In the genomic region with DNA sequence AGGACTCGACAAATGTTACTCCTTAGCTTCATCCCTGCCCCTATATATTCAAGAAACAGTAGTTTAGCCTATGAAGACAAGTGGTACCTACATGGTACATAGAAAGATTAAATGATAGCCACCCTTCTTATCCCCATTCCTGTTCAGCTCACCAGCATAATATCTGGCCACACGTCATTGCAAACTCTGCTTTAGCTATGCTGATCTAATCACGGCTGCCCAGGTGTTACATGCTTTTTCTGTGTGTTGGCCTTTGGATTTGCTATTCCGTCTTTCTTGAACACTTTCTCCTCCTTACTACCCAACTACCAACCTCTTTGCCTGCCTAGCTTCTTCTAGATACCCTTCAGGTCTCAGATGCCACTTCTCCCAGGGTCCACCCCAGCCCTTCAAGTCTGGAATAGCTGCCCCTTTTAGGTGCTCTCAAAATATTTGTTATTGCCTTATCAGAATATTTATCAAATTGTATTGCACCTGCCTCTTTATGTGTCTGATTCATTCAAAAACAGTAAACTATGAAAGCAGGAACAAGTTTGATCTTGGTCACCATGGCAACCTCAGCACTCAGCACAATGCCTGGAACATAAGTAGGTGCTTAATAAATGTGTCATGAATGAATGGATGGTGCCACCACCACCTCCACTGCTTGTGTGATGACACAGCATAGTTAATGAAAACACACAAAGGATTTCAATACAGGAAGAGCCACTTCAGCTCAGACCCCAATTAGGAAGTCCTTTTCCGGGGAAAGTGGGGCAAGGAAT, we compare ENCODE assay signal across 1 cellular context.
TF ChIP-seq lines count a peak whose summit lies in the region.

No MANE protein-coding gene starts in this region.

TF ChIP-seq in GM23338, 12 proteins besides CTCF, POLR2A, EP300 and RAD21 (continued from another document):
- TF ChIP-seq, protein P1, sequence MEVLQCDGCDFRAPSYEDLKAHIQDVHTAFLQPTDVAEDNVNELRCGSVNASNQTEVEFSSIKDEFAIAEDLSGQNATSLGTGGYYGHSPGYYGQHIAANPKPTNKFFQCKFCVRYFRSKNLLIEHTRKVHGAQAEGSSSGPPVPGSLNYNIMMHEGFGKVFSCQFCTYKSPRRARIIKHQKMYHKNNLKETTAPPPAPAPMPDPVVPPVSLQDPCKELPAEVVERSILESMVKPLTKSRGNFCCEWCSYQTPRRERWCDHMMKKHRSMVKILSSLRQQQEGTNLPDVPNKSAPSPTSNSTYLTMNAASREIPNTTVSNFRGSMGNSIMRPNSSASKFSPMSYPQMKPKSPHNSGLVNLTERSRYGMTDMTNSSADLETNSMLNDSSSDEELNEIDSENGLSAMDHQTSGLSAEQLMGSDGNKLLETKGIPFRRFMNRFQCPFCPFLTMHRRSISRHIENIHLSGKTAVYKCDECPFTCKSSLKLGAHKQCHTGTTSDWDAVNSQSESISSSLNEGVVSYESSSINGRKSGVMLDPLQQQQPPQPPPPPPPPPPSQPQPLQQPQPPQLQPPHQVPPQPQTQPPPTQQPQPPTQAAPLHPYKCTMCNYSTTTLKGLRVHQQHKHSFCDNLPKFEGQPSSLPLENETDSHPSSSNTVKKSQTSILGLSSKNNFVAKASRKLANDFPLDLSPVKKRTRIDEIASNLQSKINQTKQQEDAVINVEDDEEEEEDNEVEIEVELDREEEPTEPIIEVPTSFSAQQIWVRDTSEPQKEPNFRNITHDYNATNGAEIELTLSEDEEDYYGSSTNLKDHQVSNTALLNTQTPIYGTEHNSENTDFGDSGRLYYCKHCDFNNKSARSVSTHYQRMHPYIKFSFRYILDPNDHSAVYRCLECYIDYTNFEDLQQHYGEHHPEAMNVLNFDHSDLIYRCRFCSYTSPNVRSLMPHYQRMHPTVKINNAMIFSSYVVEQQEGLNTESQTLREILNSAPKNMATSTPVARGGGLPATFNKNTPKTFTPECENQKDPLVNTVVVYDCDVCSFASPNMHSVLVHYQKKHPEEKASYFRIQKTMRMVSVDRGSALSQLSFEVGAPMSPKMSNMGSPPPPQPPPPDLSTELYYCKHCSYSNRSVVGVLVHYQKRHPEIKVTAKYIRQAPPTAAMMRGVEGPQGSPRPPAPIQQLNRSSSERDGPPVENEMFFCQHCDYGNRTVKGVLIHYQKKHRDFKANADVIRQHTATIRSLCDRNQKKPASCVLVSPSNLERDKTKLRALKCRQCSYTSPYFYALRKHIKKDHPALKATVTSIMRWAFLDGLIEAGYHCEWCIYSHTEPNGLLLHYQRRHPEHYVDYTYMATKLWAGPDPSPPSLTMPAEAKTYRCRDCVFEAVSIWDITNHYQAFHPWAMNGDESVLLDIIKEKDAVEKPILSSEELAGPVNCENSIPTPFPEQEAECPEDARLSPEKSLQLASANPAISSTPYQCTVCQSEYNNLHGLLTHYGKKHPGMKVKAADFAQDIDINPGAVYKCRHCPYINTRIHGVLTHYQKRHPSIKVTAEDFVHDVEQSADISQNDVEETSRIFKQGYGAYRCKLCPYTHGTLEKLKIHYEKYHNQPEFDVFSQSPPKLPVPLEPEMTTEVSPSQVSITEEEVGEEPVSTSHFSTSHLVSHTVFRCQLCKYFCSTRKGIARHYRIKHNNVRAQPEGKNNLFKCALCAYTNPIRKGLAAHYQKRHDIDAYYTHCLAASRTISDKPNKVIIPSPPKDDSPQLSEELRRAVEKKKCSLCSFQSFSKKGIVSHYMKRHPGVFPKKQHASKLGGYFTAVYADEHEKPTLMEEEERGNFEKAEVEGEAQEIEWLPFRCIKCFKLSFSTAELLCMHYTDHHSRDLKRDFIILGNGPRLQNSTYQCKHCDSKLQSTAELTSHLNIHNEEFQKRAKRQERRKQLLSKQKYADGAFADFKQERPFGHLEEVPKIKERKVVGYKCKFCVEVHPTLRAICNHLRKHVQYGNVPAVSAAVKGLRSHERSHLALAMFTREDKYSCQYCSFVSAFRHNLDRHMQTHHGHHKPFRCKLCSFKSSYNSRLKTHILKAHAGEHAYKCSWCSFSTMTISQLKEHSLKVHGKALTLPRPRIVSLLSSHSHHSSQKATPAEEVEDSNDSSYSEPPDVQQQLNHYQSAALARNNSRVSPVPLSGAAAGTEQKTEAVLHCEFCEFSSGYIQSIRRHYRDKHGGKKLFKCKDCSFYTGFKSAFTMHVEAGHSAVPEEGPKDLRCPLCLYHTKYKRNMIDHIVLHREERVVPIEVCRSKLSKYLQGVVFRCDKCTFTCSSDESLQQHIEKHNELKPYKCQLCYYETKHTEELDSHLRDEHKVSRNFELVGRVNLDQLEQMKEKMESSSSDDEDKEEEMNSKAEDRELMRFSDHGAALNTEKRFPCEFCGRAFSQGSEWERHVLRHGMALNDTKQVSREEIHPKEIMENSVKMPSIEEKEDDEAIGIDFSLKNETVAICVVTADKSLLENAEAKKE (CRISPR knock-in tag; IDR thresholded peaks at IDR 0.05): no peak
- no peak for TF ChIP-seq ZNF114 (CRISPR knock-in tag; IDR thresholded peaks at IDR 0.05)
- TF ChIP-seq, protein P2, sequence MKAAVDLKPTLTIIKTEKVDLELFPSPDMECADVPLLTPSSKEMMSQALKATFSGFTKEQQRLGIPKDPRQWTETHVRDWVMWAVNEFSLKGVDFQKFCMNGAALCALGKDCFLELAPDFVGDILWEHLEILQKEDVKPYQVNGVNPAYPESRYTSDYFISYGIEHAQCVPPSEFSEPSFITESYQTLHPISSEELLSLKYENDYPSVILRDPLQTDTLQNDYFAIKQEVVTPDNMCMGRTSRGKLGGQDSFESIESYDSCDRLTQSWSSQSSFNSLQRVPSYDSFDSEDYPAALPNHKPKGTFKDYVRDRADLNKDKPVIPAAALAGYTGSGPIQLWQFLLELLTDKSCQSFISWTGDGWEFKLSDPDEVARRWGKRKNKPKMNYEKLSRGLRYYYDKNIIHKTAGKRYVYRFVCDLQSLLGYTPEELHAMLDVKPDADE (IDR thresholded peaks at IDR 0.05): no peak
- TF ChIP-seq, protein P3, sequence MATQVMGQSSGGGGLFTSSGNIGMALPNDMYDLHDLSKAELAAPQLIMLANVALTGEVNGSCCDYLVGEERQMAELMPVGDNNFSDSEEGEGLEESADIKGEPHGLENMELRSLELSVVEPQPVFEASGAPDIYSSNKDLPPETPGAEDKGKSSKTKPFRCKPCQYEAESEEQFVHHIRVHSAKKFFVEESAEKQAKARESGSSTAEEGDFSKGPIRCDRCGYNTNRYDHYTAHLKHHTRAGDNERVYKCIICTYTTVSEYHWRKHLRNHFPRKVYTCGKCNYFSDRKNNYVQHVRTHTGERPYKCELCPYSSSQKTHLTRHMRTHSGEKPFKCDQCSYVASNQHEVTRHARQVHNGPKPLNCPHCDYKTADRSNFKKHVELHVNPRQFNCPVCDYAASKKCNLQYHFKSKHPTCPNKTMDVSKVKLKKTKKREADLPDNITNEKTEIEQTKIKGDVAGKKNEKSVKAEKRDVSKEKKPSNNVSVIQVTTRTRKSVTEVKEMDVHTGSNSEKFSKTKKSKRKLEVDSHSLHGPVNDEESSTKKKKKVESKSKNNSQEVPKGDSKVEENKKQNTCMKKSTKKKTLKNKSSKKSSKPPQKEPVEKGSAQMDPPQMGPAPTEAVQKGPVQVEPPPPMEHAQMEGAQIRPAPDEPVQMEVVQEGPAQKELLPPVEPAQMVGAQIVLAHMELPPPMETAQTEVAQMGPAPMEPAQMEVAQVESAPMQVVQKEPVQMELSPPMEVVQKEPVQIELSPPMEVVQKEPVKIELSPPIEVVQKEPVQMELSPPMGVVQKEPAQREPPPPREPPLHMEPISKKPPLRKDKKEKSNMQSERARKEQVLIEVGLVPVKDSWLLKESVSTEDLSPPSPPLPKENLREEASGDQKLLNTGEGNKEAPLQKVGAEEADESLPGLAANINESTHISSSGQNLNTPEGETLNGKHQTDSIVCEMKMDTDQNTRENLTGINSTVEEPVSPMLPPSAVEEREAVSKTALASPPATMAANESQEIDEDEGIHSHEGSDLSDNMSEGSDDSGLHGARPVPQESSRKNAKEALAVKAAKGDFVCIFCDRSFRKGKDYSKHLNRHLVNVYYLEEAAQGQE (IDR thresholded peaks at IDR 0.05; ENCODE audit: unreplicated experiment): no peak
- TF ChIP-seq NANOG (IDR thresholded peaks at IDR 0.05; ENCODE audit: borderline replicate concordance): no peak
- no peak for TF ChIP-seq JUNB (IDR thresholded peaks at IDR 0.05; ENCODE audit: unreplicated experiment)
- TF ChIP-seq CREB1 (CRISPR knock-in tag; IDR thresholded peaks at IDR 0.05; ENCODE audit: low read depth): no peak
- no peak for TF ChIP-seq EZH2phosphoT487 (IDR thresholded peaks at IDR 0.05; ENCODE audit: unreplicated experiment)
- TF ChIP-seq POLR2AphosphoS5 (IDR thresholded peaks at IDR 0.05; ENCODE audit: low read depth): no peak
TF ChIP-seq in GM23338: peak in this region for 0.
